ENCODE assay signal across 8 cellular contexts in the genomic region with DNA sequence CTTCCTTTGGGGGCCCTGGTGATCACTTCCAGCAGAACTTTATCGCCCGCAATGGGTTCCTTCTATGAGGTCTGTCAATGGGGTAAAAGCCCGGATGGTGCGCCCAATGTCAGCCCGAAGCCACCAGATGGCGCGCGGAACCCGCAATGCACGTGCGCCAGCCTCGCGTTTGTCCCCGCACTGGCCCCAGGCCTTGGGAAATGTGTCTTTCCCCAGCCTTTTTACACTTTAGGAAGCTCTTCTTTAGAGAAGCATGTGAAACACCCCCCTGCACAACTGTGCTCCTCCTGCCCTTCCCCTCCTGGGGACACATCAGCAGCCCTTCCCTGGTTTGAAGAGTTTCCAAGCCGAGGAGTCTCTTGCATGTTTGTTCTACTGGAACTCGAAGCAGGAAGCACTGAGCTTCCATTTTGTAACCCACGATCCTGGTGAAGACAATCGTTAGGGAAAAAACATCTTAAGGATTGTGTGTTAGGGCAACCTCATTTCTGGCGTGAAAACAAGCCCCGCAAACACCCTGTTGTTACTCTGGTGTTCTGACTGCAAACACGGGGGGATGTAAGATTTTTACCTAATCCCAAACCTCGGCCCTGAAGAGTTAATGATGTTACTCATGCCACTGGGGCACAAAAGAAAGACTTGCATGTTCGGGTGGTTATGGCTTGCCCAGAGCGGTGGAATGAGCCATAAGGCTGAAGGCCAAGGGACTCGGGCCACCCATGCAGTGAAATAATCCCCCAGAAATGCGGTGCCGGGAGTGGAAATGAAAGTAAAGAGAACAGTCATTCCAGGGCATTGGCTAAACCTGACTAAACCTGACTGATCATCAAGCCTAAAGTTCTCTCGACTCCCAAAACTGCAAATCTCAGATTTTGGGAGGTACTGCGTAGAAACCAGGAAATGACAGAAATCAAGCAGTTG. TPM values are rescaled to one million over a fixed set of nuclear protein-coding genes. Genes with fewer than 3 reads are reported as not detected.
DNase-seq lines count a peak whose midpoint lies in the region; ATAC-seq, FAIRE-seq and TF ChIP-seq lines count a peak whose summit lies in the region.

No MANE protein-coding gene starts in this region.

- H3K4me3 ChIP-seq in choroid plexus epithelial cell (ENCODE audit: low read depth, low read length) (no peak overlapping the region), HepG2 (replicated peaks in 1 of 3; ENCODE audit: insufficient read depth in 1 of 3, low read depth in 2 of 3, low read length in 3 of 3) (0 out of 6 replicates have a peak overlapping the region, but pooled peaks of 1 of the 3 experiments have one; percentile 8)

- intact Hi-C loops in HepG2 (cut with micrococcal nuclease; ENCODE audit: unreplicated experiment) = loop anchor here (1.0 to 10.0 kb wide), 10 partner anchors 45 to 663 kb away; a partner anchor contains a TSS

- H3K4me1 ChIP-seq in HepG2 (ENCODE audit: insufficient read depth, low read length) = peaks cover 61% of the 10 kb centered on the region

- peak overlapping the region; percentile 89 for H2AFZ ChIP-seq in HepG2 (ENCODE audit: low read length)

- in situ Hi-C loops in HepG2 (cut with HindIII; ENCODE audit: extremely low pct_ligation_motif_present, low pct_unique_long_range_greater_than_20kb) = loop anchor here (5.0 to 10.0 kb wide), 5 partner anchors 98 to 593 kb away; no protein-coding TSS in a partner anchor

- H3K9me3 ChIP-seq in HepG2 (ENCODE audit: low read length) = no peaks in the 10 kb centered on the region

- no peaks in the 10 kb centered on the region for H3K27me3 ChIP-seq in HepG2 (ENCODE audit: control insufficient read depth in 1 of 2, insufficient read depth in 2 of 2, low read length in 2 of 2)

- ATAC-seq in HG03108 (IDR thresholded peaks at IDR 0.05; ENCODE audit: unreplicated experiment) = peak; percentile 47
- ATAC-seq in HepG2 = peak; percentile 99
- ATAC-seq in GM21360 (IDR thresholded peaks at IDR 0.05; ENCODE audit: unreplicated experiment) = no peak

- BruUV-seq in HepG2 (replicated peaks; lab: Mats Ljungman, UMichigan) = no TSS peak

- WGBS in HepG2 (ENCODE audit: low lambda C conversion rate) = 48% methylated on average over 25 of the region's 29 CpGs

- TF ChIP-seq CTCF in GM12873 (IDR thresholded peaks at IDR 0.05; ENCODE audit: insufficient read depth, low read depth, low read length, missing control alignments) (peak; percentile 94), choroid plexus epithelial cell (conservative IDR thresholded peaks at IDR 0.05; ENCODE audit: low read depth, low read length) (peak; percentile 95), HepG2 (CRISPR knock-in tag; IDR thresholded peaks at IDR 0.05) (peak; percentile 97)

- POLR2A ChIA-PET in HepG2 (lab: Yijun Ruan, JAX) = interaction anchor here (0.6 to 2.7 kb wide), 22 partner anchors 9 to 586 kb away, joined by 3 to 22 read pairs (median 5); a partner anchor contains a TSS

- H3K36me3 ChIP-seq in HepG2 (replicated peaks in 1 of 2; ENCODE audit: control insufficient read depth in 1 of 2, insufficient read depth in 2 of 2, low read length in 2 of 2) = no peaks in the 10 kb centered on the region

- H3K4me2 ChIP-seq in HepG2 (ENCODE audit: low read depth, low read length) = peak overlapping the region; percentile 60

- H4K20me1 ChIP-seq in HepG2 (ENCODE audit: insufficient read depth, low read length) = no peaks in the 10 kb centered on the region

- peak overlapping the region; percentile 48; the same call in 1 of the 2 replicates for H3K9ac ChIP-seq in HepG2 (ENCODE audit: insufficient read depth, low read depth, low read length)

- peak overlapping the region; percentile 50 for H3K27ac ChIP-seq in HepG2 (ENCODE audit: extremely low read length, insufficient read depth, low read length)

- FAIRE-seq in HepG2 (lab: Jason Lieb, UNC) = peak; percentile 78

- peak; percentile 99 for TF ChIP-seq RAD21 in HepG2 (CRISPR knock-in tag; IDR thresholded peaks at IDR 0.05)

- CTCF ChIA-PET in HepG2 (lab: Yijun Ruan, JAX; ENCODE audit: low intra/inter-chr PET ratio, low total read pairs) = interaction anchor here (1.2 to 1.5 kb wide), 2 partner anchors 584 to 594 kb away, joined by 3 to 9 read pairs; no protein-coding TSS in a partner anchor

- peak; percentile 84 for DNase-seq in NCI-H510A treated with DMSO at 0.1 percent for 48 hours (lab: John Stamatoyannopoulos, UW)
- peak; percentile 92 for DNase-seq in activated CD4-positive, alpha-beta T cell treated with anti-CD3 and anti-CD28 coated beads for 48 hours
- peak; percentile 91 for DNase-seq in choroid plexus epithelial cell (ENCODE audit: low read depth)
- DNase-seq in HepG2 (ENCODE audit: low spot score) = peak; percentile 65
- peak; percentile 88 to 91 for DNase-seq in stimulated activated CD4-positive, alpha-beta T cell treated with anti-CD3 and anti-CD28 coated beads, Interleukin-2, amount 100 ng/mL, for 24 hours

- no peak for TF ChIP-seq POLR2A in HepG2 (IDR thresholded peaks at IDR 0.05; ENCODE audit: insufficient read depth in 1 of 2, low read depth in 2 of 2, low read length in 2 of 2)

- TF ChIP-seq EP300 in HepG2 (IDR thresholded peaks at IDR 0.05; ENCODE audit: low read depth in 2 of 2, low read length in 2 of 2) = no peak
- no peak; the same call in 1 of the 2 replicates for TF ChIP-seq EP300 in HepG2 (CRISPR knock-in tag; IDR thresholded peaks at IDR 0.05; ENCODE audit: borderline replicate concordance)

- no peaks in the 10 kb centered on the region for H3K79me2 ChIP-seq in HepG2 (ENCODE audit: insufficient read depth, low read length)

TF ChIP-seq in HepG2, 621 proteins besides CTCF, POLR2A, EP300 and RAD21 (continues in another document):
- TF ChIP-seq PTBP1 (IDR thresholded peaks at IDR 0.05; ENCODE audit: low read depth, low read length, poor library complexity, severe bottlenecking) = no peak
- no peak for TF ChIP-seq ZFAT (CRISPR knock-in tag; conservative IDR thresholded peaks at IDR 0.05)
- TF ChIP-seq, protein P1, sequence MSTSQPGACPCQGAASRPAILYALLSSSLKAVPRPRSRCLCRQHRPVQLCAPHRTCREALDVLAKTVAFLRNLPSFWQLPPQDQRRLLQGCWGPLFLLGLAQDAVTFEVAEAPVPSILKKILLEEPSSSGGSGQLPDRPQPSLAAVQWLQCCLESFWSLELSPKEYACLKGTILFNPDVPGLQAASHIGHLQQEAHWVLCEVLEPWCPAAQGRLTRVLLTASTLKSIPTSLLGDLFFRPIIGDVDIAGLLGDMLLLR (CRISPR knock-in tag; IDR thresholded peaks at IDR 0.05) = 0 out of 2 replicates have a peak, but pooled peaks have one; percentile 35
- peak; percentile 42; the same call in 1 of the 3 replicates for TF ChIP-seq MXI1 (IDR thresholded peaks at IDR 0.05; ENCODE audit: borderline replicate concordance, low read depth, low read length)
- TF ChIP-seq ZNF674 (CRISPR knock-in tag; IDR thresholded peaks at IDR 0.05; ENCODE audit: low read depth) = no peak
- no peak for TF ChIP-seq ZBTB20 (CRISPR knock-in tag; IDR thresholded peaks at IDR 0.05; ENCODE audit: borderline replicate concordance, low read depth)
- TF ChIP-seq, protein P2, sequence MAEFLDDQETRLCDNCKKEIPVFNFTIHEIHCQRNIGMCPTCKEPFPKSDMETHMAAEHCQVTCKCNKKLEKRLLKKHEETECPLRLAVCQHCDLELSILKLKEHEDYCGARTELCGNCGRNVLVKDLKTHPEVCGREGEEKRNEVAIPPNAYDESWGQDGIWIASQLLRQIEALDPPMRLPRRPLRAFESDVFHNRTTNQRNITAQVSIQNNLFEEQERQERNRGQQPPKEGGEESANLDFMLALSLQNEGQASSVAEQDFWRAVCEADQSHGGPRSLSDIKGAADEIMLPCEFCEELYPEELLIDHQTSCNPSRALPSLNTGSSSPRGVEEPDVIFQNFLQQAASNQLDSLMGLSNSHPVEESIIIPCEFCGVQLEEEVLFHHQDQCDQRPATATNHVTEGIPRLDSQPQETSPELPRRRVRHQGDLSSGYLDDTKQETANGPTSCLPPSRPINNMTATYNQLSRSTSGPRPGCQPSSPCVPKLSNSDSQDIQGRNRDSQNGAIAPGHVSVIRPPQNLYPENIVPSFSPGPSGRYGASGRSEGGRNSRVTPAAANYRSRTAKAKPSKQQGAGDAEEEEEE (CRISPR knock-in tag; IDR thresholded peaks at IDR 0.05; ENCODE audit: borderline replicate concordance) = no peak
- TF ChIP-seq, protein P3, sequence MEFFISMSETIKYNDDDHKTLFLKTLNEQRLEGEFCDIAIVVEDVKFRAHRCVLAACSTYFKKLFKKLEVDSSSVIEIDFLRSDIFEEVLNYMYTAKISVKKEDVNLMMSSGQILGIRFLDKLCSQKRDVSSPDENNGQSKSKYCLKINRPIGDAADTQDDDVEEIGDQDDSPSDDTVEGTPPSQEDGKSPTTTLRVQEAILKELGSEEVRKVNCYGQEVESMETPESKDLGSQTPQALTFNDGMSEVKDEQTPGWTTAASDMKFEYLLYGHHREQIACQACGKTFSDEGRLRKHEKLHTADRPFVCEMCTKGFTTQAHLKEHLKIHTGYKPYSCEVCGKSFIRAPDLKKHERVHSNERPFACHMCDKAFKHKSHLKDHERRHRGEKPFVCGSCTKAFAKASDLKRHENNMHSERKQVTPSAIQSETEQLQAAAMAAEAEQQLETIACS (CRISPR knock-in tag; IDR thresholded peaks at IDR 0.05) = no peak
- no peak for TF ChIP-seq ARHGAP35 (CRISPR knock-in tag; IDR thresholded peaks at IDR 0.05; ENCODE audit: borderline replicate concordance)

RNA-seq across cellular contexts. Expression of a gene that starts 20.4 kb away (rescaled TPM):
- 31.0 and 37.7 TPM in 2 replicates for total RNA-seq in HepG2 (2016; rRNA removed; fragmentation: Illumina TruSeq; extraction: Trizol)
- 8.0 and 10.9 TPM in 2 replicates for total RNA-seq in HepG2 (2016; cell fraction: cytosol; rRNA removed; fragmentation: Illumina TruSeq; extraction: Trizol; ENCODE audit: low read depth)
- total RNA-seq in HepG2 (2016; cell fraction: insoluble cytoplasmic fraction; rRNA removed; fragmentation: Illumina TruSeq; extraction: Trizol) = 33.0 and 39.2 TPM in 2 replicates
- 9.9 and 14.5 TPM in 2 replicates for total RNA-seq in HepG2 (2016; cell fraction: membrane; rRNA removed; fragmentation: Illumina TruSeq; extraction: Trizol)
- 49.3 and 51.0 TPM in 2 replicates for total RNA-seq in HepG2 (2016; cell fraction: nucleus; rRNA removed; fragmentation: Illumina TruSeq; extraction: Trizol)
- 58.7 and 67.0 TPM in 2 replicates for polyA plus RNA-seq in HepG2 (2011; rRNA removed)
- 15.2 and 18.3 TPM in 2 replicates for polyA plus RNA-seq in HepG2 (2011; cell fraction: cytosol; rRNA removed)
- polyA plus RNA-seq in HepG2 (2011; cell fraction: nucleus; rRNA removed) = 127 and 145 TPM in 2 replicates
- 31.2 and 34.3 TPM in 2 replicates for polyA plus RNA-seq in HepG2 (2012)
- 1.00 and 1.2 TPM in 2 replicates for polyA plus RNA-seq in HepG2 (2016; cell fraction: cytosol; fragmentation: Illumina TruSeq; extraction: Trizol; ENCODE audit: low read depth)
- polyA plus RNA-seq in HepG2 (2016; cell fraction: insoluble cytoplasmic fraction; fragmentation: Illumina TruSeq; extraction: Trizol; ENCODE audit: low read depth) = 26.8 and 27.3 TPM in 2 replicates
- polyA plus RNA-seq in HepG2 (2016; cell fraction: membrane; fragmentation: Illumina TruSeq; extraction: Trizol; ENCODE audit: low read depth) = 3.6 and 4.1 TPM in 2 replicates
- 121 and 134 TPM in 2 replicates for polyA plus RNA-seq in HepG2 (2016; cell fraction: nucleus; fragmentation: Illumina TruSeq; extraction: Trizol; ENCODE audit: insufficient read depth, low read depth)
- 15.4 and 29.8 TPM in 2 replicates for polyA minus RNA-seq in HepG2 (2011; rRNA and poly(A)+ RNA removed; ENCODE audit: low replicate concordance)
- 10.9 and 11.5 TPM in 2 replicates for polyA minus RNA-seq in HepG2 (2011; cell fraction: cytosol; rRNA and poly(A)+ RNA removed)
- polyA minus RNA-seq in HepG2 (2011; cell fraction: nucleus; rRNA and poly(A)+ RNA removed) = 73.5 and 78.7 TPM in 2 replicates
